ENCODE assay signal across 1 cellular context in genomic region chrX:19793471-19793870, GRCh38.
TF ChIP-seq lines count a peak whose summit lies in the region.

No MANE protein-coding gene starts in this region.

TF ChIP-seq in GM12878, 131 proteins besides CTCF, POLR2A, EP300 and RAD21:
- TF ChIP-seq REST (IDR thresholded peaks at IDR 0.05; ENCODE audit: low read depth, low read length) = no peak
- TF ChIP-seq ZNF592 (IDR thresholded peaks at IDR 0.05) = no peak
- no peak for TF ChIP-seq CREM (IDR thresholded peaks at IDR 0.05; ENCODE audit: low read depth)
- TF ChIP-seq SIN3A (IDR thresholded peaks at IDR 0.05; ENCODE audit: low read depth, low read length) = no peak
- TF ChIP-seq BCLAF1 (IDR thresholded peaks at IDR 0.05) = no peak
